ENCODE assay signal across 14 cellular contexts in genomic region chr7:148573581-148573980, GRCh38. TPM values are rescaled to one million over a fixed set of nuclear protein-coding genes. Genes with fewer than 3 reads are reported as not detected.
"Had no signal": no experiment of that assay in that cellular context is flagged by ENCODE, and none has a peak within 500 bp of the region (broad histone marks: within the 10 kb centered on the region; RNA-seq: fewer than 3 reads in every experiment).

No MANE protein-coding gene starts in this region.

RNA-seq across cellular contexts. Expression of gene C7orf33, which starts 17.0 kb away (rescaled TPM):
- total RNA-seq: activated B cell treated with CpG ODN at 0.5 μM for 24 hours; activated CD4-positive, alpha-beta memory T cell treated with anti-CD3 and anti-CD28 coated beads for 36 hours; activated CD4-positive, alpha-beta memory T cell treated with anti-CD3 and anti-CD28 coated beads, Interleukin-2, amount 10 ng/mL, durations not matched to agents 7 days and 5 days; activated CD4-positive, alpha-beta T cell treated with anti-CD3 and anti-CD28 coated beads for 36 hours; activated CD4-positive, alpha-beta T cell treated with anti-CD3 and anti-CD28 coated beads, Interleukin-2, amount 10 ng/mL, durations not matched to agents 24 days and 14 days; activated CD4-positive, alpha-beta T cell treated with anti-CD3 and anti-CD28 coated beads, Interleukin-2, amount 10 ng/mL, durations not matched to agents 7 days and 5 days; activated CD8-positive, alpha-beta memory T cell treated with anti-CD3 and anti-CD28 coated beads for 36 hours; activated CD8-positive, alpha-beta memory T cell treated with anti-CD3 and anti-CD28 coated beads, Interleukin-2, amount 10 ng/mL, durations not matched to agents 7 days and 5 days; activated CD8-positive, alpha-beta T cell treated with anti-CD3 and anti-CD28 coated beads for 36 hours; activated CD8-positive, alpha-beta T cell treated with anti-CD3 and anti-CD28 coated beads, Interleukin-2, amount 10 ng/mL, durations not matched to agents 7 days and 5 days; T-helper 1 cell treated with Interleukin-12 subunit alpha and Interleukin-12 subunit beta and Interleukin-4 antibody, amounts not matched to agents 30 ng/mL and 1 ng/mL, for 36 hours; T-helper 17 cell; T-helper 2 cell treated with Interferon-gamma antibody and Interleukin-4, amounts not matched to agents 100 ng/mL and 5 ng/mL, for 36 hours; WTC11 had no signal
